In genomic region chrX:139815771-139816170, GRCh38 we compare ENCODE assay signal across 22 cellular contexts.
DNase-seq lines count a peak whose midpoint lies in the region; ATAC-seq, FAIRE-seq and TF ChIP-seq lines count a peak whose summit lies in the region.
"Had no signal": no experiment of that assay in that cellular context is flagged by ENCODE, and none has a peak within 500 bp of the region (broad histone marks: within the 10 kb centered on the region; RNA-seq: fewer than 3 reads in every experiment).

No MANE protein-coding gene starts in this region.

- TF ChIP-seq CTCF in A549 (IDR thresholded peaks at IDR 0.05), result no peak
- TF ChIP-seq CTCF in astrocyte of the spinal cord (IDR thresholded peaks at IDR 0.05; ENCODE audit: low read depth, low read length), result no peak
- TF ChIP-seq CTCF in progenitor cell of endocrine pancreas (IDR thresholded peaks at IDR 0.05; ENCODE audit: unreplicated experiment), result no peak

- no peak for TF ChIP-seq RAD21 in A549 (conservative IDR thresholded peaks at IDR 0.05 in 1 of 2, IDR thresholded peaks at IDR 0.05 in 1 of 2)

- FAIRE-seq in A549 (lab: Jason Lieb, UNC), result peak; percentile 91
- FAIRE-seq: D721Med, HTR-8/SVneo had no signal

- no peaks in the 10 kb centered on the region for H3K9me3 Mint-ChIP-seq in progenitor cell of endocrine pancreas (ENCODE audit: low read depth)
- no peaks in the 10 kb centered on the region for H3K9me3 Mint-ChIP-seq in activated CD4-positive, alpha-beta memory T cell treated with anti-CD3 and anti-CD28 coated beads, Interleukin-2, amount 10 ng/mL, durations not matched to agents 7 days and 5 days
- H3K9me3 Mint-ChIP-seq: CD8-positive, alpha-beta memory T cell had no signal

- POLR2A ChIA-PET in A549 (lab: Yijun Ruan, JAX), result no interaction called here
- POLR2A ChIA-PET in activated CD4-positive, alpha-beta memory T cell treated with anti-CD3 and anti-CD28 coated beads, Interleukin-2, amount 10 ng/mL, durations not matched to agents 7 days and 5 days (lab: Charles Lee), result no interaction called here

- CTCF ChIA-PET in A549 (lab: Yijun Ruan, JAX), result no interaction called here
- CTCF ChIA-PET in activated CD4-positive, alpha-beta memory T cell treated with anti-CD3 and anti-CD28 coated beads, Interleukin-2, amount 10 ng/mL, durations not matched to agents 7 days and 5 days (lab: Charles Lee), result no interaction called here

- no peak for TF ChIP-seq POLR2A in A549 (IDR thresholded peaks at IDR 0.05; ENCODE audit: low read length)

- no peak for ATAC-seq in A549
- no peak for ATAC-seq in GM19395 (IDR thresholded peaks at IDR 0.05; ENCODE audit: unreplicated experiment)
- ATAC-seq: HCT116 had no signal

- H3K4me2 ChIP-seq in A549, result no peak overlapping the region
- H3K4me2 ChIP-seq: BLaER1, PC-9 had no signal

- H3K9me3 ChIP-seq in A549, result no peaks in the 10 kb centered on the region
- H3K9me3 ChIP-seq: BLaER1, MG63 had no signal

- no peak overlapping the region for H3K4me3 Mint-ChIP-seq in progenitor cell of endocrine pancreas (ENCODE audit: low read depth)
- H3K4me3 Mint-ChIP-seq in activated CD4-positive, alpha-beta memory T cell treated with anti-CD3 and anti-CD28 coated beads, Interleukin-2, amount 10 ng/mL, durations not matched to agents 7 days and 5 days, result no peak overlapping the region

- H3K4me1 Mint-ChIP-seq in progenitor cell of endocrine pancreas (ENCODE audit: low read depth), result peaks cover 4% of the 10 kb centered on the region
- peaks cover 7% of the 10 kb centered on the region for H3K4me1 Mint-ChIP-seq in activated CD4-positive, alpha-beta memory T cell treated with anti-CD3 and anti-CD28 coated beads, Interleukin-2, amount 10 ng/mL, durations not matched to agents 7 days and 5 days

- no peak for TF ChIP-seq EP300 in A549 (IDR thresholded peaks at IDR 0.05)

- H3K4me3 ChIP-seq in A549, result no peak overlapping the region
- no peak overlapping the region for H3K4me3 ChIP-seq in astrocyte of the spinal cord (ENCODE audit: low read depth, low read length)
- H3K4me3 ChIP-seq: BLaER1, MG63, PC-9 had no signal

- peaks cover 13% of the 10 kb centered on the region for H3K36me3 Mint-ChIP-seq in progenitor cell of endocrine pancreas (ENCODE audit: insufficient read depth)
- peaks cover 25% of the 10 kb centered on the region for H3K36me3 Mint-ChIP-seq in activated CD4-positive, alpha-beta memory T cell treated with anti-CD3 and anti-CD28 coated beads, Interleukin-2, amount 10 ng/mL, durations not matched to agents 7 days and 5 days (ENCODE audit: low read depth)

- H3K27ac ChIP-seq in A549, result no peak overlapping the region
- H3K27ac ChIP-seq: BLaER1, PC-9, RWPE1 had no signal

- in situ Hi-C loops in astrocyte of the spinal cord (cut with HindIII; ENCODE audit: low sequenced_read_pairs), result no loop called here

- no peaks in the 10 kb centered on the region for H3K4me1 ChIP-seq in A549
- H3K4me1 ChIP-seq: BLaER1 had no signal

- H3K27ac Mint-ChIP-seq in progenitor cell of endocrine pancreas, result no peak overlapping the region
- no peak overlapping the region for H3K27ac Mint-ChIP-seq in activated CD4-positive, alpha-beta memory T cell treated with anti-CD3 and anti-CD28 coated beads, Interleukin-2, amount 10 ng/mL, durations not matched to agents 7 days and 5 days

- DNase-seq in A549 (ENCODE audit: low read depth in 1 of 2, low spot score in 1 of 2) (no peak), GM04504 (ENCODE audit: low read depth) (peak; percentile 1), astrocyte of the spinal cord (ENCODE audit: low read depth, low spot score) (peak; percentile 12), iris pigment epithelial cell (ENCODE audit: low read depth) (peak; percentile 21), progenitor cell of endocrine pancreas (ENCODE audit: low spot score, unreplicated experiment) (no peak)
- no peak for DNase-seq in activated naive CD4-positive, alpha-beta T cell treated with anti-CD3 and anti-CD28 coated beads, Interleukin-2, amount 50 U/mL, for 16 hours
- no peak for DNase-seq in activated CD4-positive, alpha-beta memory T cell treated with anti-CD3 and anti-CD28 coated beads, Interleukin-2, amount 10 ng/mL, durations not matched to agents 7 days and 5 days
- DNase-seq: Kasumi-1, MG63, NCI-H1048, NCI-H1436, NCI-H1930, NCI-H226, NCI-H524, PC-9 had no signal

- no peaks in the 10 kb centered on the region for H3K27me3 Mint-ChIP-seq in progenitor cell of endocrine pancreas
- H3K27me3 Mint-ChIP-seq in activated CD4-positive, alpha-beta memory T cell treated with anti-CD3 and anti-CD28 coated beads, Interleukin-2, amount 10 ng/mL, durations not matched to agents 7 days and 5 days, result no peaks in the 10 kb centered on the region
- H3K27me3 Mint-ChIP-seq: CD8-positive, alpha-beta memory T cell had no signal

- 93% methylated on average over 1 of the region's 1 CpG for WGBS in A549 (ENCODE audit: missing lambda C conversion rate)

TF ChIP-seq in A549, 52 proteins besides CTCF, POLR2A, EP300 and RAD21:
- no peak for TF ChIP-seq FOSL2 (IDR thresholded peaks at IDR 0.05)
- no peak for TF ChIP-seq FOSL2 (CRISPR knock-in tag; IDR thresholded peaks at IDR 0.05)
- TF ChIP-seq ZFP36 (IDR thresholded peaks at IDR 0.05; ENCODE audit: borderline replicate concordance, partially characterized antibody), result no peak
- no peak for TF ChIP-seq KDM5A (IDR thresholded peaks at IDR 0.05)
- no peak for TF ChIP-seq RCOR1 (IDR thresholded peaks at IDR 0.05; ENCODE audit: low read depth, low read length)
- no peak for TF ChIP-seq SMC3 (IDR thresholded peaks at IDR 0.05)
- no peak for TF ChIP-seq BCL3 (IDR thresholded peaks at IDR 0.05)
- no peak for TF ChIP-seq ELK1 (IDR thresholded peaks at IDR 0.05; ENCODE audit: low read depth, low read length)
- TF ChIP-seq FOXS1 (CRISPR knock-in tag; IDR thresholded peaks at IDR 0.05), result no peak

Comparison
In these comparisons a context has a peak if more than half of its experiments do, and no peak if none do; other contexts are left out.
1. DNase-seq: peak in GM04504 (single experiment), astrocyte of the spinal cord (single experiment) and iris pigment epithelial cell (single experiment); none in A549 (0 of 2), progenitor cell of endocrine pancreas (single experiment), activated naive CD4-positive, alpha-beta T cell treated with anti-CD3 and anti-CD28 coated beads, Interleukin-2, amount 50 U/mL, for 16 hours (single experiment) and activated CD4-positive, alpha-beta memory T cell treated with anti-CD3 and anti-CD28 coated beads, Interleukin-2, amount 10 ng/mL, durations not matched to agents 7 days and 5 days (single experiment).